1 cellular context compared by ENCODE assay signal in genomic region chr6:137341721-137342195, GRCh38.
TF ChIP-seq lines count a peak whose summit lies in the region.

No MANE protein-coding gene starts in this region.

TF ChIP-seq in GM23338, 12 proteins besides CTCF, POLR2A, EP300 and RAD21 (continued from another document):
- no peak for TF ChIP-seq ETS1 (IDR thresholded peaks at IDR 0.05)
- no peak for TF ChIP-seq POLR2AphosphoS5 (IDR thresholded peaks at IDR 0.05; ENCODE audit: low read depth)
- TF ChIP-seq NANOG (IDR thresholded peaks at IDR 0.05; ENCODE audit: borderline replicate concordance), result no peak
- TF ChIP-seq EZH2 (IDR thresholded peaks at IDR 0.05; ENCODE audit: low read depth, unreplicated experiment), result no peak
